In the genomic region with DNA sequence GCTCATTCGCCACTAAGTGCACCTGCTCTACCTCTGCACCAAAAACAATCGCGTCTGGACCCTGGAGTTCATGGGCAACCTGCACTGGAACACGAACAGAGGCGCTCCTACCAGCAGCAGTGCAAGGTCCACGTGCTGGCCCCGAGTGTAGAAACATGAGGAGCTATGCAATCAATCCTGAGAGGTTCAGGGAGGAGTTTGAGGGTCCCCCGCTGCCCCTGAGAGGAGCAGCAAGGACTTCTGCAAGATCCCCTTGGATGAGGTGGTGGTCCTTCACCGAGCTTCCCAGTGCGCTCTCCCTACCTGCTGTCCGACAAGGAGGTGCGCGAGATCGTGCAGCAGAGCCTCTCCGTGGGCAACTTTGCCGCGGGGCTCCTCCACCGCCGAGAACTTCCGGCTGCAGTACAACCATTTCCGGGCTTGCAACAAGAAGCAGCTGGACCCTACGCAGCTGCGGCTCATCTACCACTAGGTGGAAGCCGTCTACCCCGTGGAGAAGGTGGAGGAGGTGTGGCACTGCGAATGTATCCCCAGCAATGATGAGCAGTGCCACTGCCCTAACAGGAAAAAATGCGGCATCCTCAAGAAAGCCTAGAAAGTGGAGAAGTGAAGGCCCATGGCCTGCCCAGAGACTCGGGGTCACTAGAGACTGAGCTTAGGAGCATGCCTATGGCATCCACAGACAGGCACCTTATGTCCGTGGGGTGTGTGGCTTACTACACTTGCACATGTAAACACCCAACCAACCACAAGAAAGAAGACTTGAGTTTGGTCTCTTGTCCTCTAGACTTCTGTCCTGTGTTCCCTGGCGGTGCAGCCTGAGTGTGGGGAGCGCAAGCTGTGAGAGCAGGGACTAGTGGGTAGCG, we compare ENCODE assay signal across 8 cellular contexts. TPM values are rescaled to one million over a fixed set of nuclear protein-coding genes. Genes with fewer than 3 reads are reported as not detected.
A peak's percentile ranks its signal among the peaks of the same experiment; 100 is the strongest.
DNase-seq lines count a peak whose midpoint lies in the region; ATAC-seq and TF ChIP-seq lines count a peak whose summit lies in the region.
"Not testable (repeated sequence)": the region's sequence is repeated elsewhere in the genome, so short reads cannot be mapped to it uniquely, and the experiment has no call there.

No MANE protein-coding gene starts in this region.

- H3K9me3 ChIP-seq in BE2C, MG63, heart left ventricle, spleen: not testable (repeated sequence)

- not testable (repeated sequence) for H3K36me3 ChIP-seq in BE2C, MG63, heart left ventricle, spleen

- not testable (repeated sequence) for H3K27ac Mint-ChIP-seq in activated naive CD4-positive, alpha-beta T cell treated with anti-CD3 and anti-CD28 coated beads, Interleukin-2, amount 10 ng/mL, durations not matched to agents 7 days and 5 days

- H3K36me3 Mint-ChIP-seq in activated naive CD4-positive, alpha-beta T cell treated with anti-CD3 and anti-CD28 coated beads, Interleukin-2, amount 10 ng/mL, durations not matched to agents 7 days and 5 days, result not testable (repeated sequence)

- intact Hi-C loops in heart left ventricle (cut with DNase I); spleen (cut with DNase I; ENCODE audit: low total_unique reads): not testable (repeated sequence)

- peaks cover 33% of the 10 kb centered on the region for H3K27me3 Mint-ChIP-seq in activated naive CD4-positive, alpha-beta T cell treated with anti-CD3 and anti-CD28 coated beads, Interleukin-2, amount 10 ng/mL, durations not matched to agents 7 days and 5 days

- CTCF ChIA-PET in activated naive CD4-positive, alpha-beta T cell treated with anti-CD3 and anti-CD28 coated beads, Interleukin-2, amount 10 ng/mL, durations not matched to agents 7 days and 5 days (lab: Charles Lee), result not testable (repeated sequence)

- H3K4me3 Mint-ChIP-seq in activated naive CD4-positive, alpha-beta T cell treated with anti-CD3 and anti-CD28 coated beads, Interleukin-2, amount 10 ng/mL, durations not matched to agents 7 days and 5 days, result not testable (repeated sequence)

- WGBS in heart left ventricle, 4 donors, result 50 to 64% (median 56%) methylated on average over 28 to 32 of the region's 32 CpGs
- 44 to 67% (median 51%) methylated on average over 21 to 32 of the region's 32 CpGs for WGBS in spleen, 5 donors

- DNase-seq in BE2C (peak; percentile 67), MG63 (peak; percentile 63), SKM-1 treated with dmso at 0.1 percent for 144 hours (lab: John Stamatoyannopoulos, UW; ENCODE audit: unreplicated experiment) (peak; percentile 22), heart left ventricle (peak in 3 of 5 donors; percentile 38 to 73 (median 49)), spleen (peak; percentile 86)
- DNase-seq in activated naive CD4-positive, alpha-beta T cell treated with anti-CD3 and anti-CD28 coated beads, Interleukin-2, amount 10 ng/mL, durations not matched to agents 7 days and 5 days, result peak; percentile 32

- TF ChIP-seq POLR2A in heart left ventricle (IDR thresholded peaks at IDR 0.05); spleen (IDR thresholded peaks at IDR 0.05): not testable (repeated sequence)

- H3K4me3 ChIP-seq in BE2C (ENCODE audit: low read depth, low read length) (peak overlapping the region; percentile 84), MG63 (peak overlapping the region; percentile 57), heart left ventricle (peak overlapping the region in 11 of 12 donors; percentile 24 to 63 (median 54)), spleen (peak overlapping the region in 6 of 8 donors; percentile 14 to 72 (median 44))

- TF ChIP-seq CTCF in BE2C (IDR thresholded peaks at IDR 0.05; ENCODE audit: low read depth, low read length) (peak; percentile 64), heart left ventricle (IDR thresholded peaks at IDR 0.05) (peak in 10 of 12 donors; percentile 3 to 63 (median 30)), spleen (IDR thresholded peaks at IDR 0.05 in 8 of 11, conservative IDR thresholded peaks at IDR 0.05 in 3 of 11) (peak in 4 of 11 experiments; percentile 35 to 66 (median 42))

- not testable (repeated sequence) for H3K4me1 ChIP-seq in BE2C, heart left ventricle, spleen

- not testable (repeated sequence) for H3K27ac ChIP-seq in heart left ventricle
- H3K27ac ChIP-seq in spleen, result peak overlapping the region in 1 of 8 donors; percentile 56

- H3K27me3 ChIP-seq in BE2C; MG63; heart left ventricle; spleen (replicated peaks in 1 of 7): not testable (repeated sequence)

- not testable (repeated sequence) for H3K9me3 Mint-ChIP-seq in activated naive CD4-positive, alpha-beta T cell treated with anti-CD3 and anti-CD28 coated beads, Interleukin-2, amount 10 ng/mL, durations not matched to agents 7 days and 5 days

- ATAC-seq in GM18868 (IDR thresholded peaks at IDR 0.05; ENCODE audit: unreplicated experiment) (peak; percentile 97), HG02840 (IDR thresholded peaks at IDR 0.05; ENCODE audit: low FRiP score, unreplicated experiment) (peak; percentile 92), heart left ventricle (peak in 3 of 4 donors; percentile 90 to 96 (median 94))

- H3K4me1 Mint-ChIP-seq in activated naive CD4-positive, alpha-beta T cell treated with anti-CD3 and anti-CD28 coated beads, Interleukin-2, amount 10 ng/mL, durations not matched to agents 7 days and 5 days, result not testable (repeated sequence)

RNA-seq across cellular contexts. Expression of a gene that starts 36.3 kb away (rescaled TPM):
- polyA plus RNA-seq in BE2C (2012; ENCODE audit: insufficient read depth, insufficient read length, low read depth), result 5.3 TPM
- total RNA-seq in MG63 (2014; rRNA removed; shearing (Covaris generic); ENCODE audit: low replicate concordance), result 9.2 and 19.7 TPM in 2 replicates
- 10 to 100 TPM; 15.9 to 40.6 (median 19.6) TPM for total RNA-seq in heart left ventricle
- 10 to 100 TPM in 1 of 2 donors, 1 to 10 TPM in 1; 6.9 to 29.1 TPM for polyA plus RNA-seq in heart left ventricle
- total RNA-seq in spleen, result 10 to 100 TPM; 29.0 to 84.3 (median 39.5) TPM
- 1 to 10 TPM; 5.9 to 7.3 (median 6.6) TPM for polyA plus RNA-seq in spleen

Comparison
In these comparisons a context has a peak if more than half of its experiments do, and no peak if none do; other contexts are left out.
1. DNase-seq: peak in every context shown above with its lines; median percentile 86 in spleen; 67 in BE2C; 63 in MG63; 49 in heart left ventricle; 32 in activated naive CD4-positive, alpha-beta T cell treated with anti-CD3 and anti-CD28 coated beads, Interleukin-2, amount 10 ng/mL, durations not matched to agents 7 days and 5 days; 22 in SKM-1 treated with dmso at 0.1 percent for 144 hours.